3 cellular contexts compared by ENCODE assay signal in the genomic region with DNA sequence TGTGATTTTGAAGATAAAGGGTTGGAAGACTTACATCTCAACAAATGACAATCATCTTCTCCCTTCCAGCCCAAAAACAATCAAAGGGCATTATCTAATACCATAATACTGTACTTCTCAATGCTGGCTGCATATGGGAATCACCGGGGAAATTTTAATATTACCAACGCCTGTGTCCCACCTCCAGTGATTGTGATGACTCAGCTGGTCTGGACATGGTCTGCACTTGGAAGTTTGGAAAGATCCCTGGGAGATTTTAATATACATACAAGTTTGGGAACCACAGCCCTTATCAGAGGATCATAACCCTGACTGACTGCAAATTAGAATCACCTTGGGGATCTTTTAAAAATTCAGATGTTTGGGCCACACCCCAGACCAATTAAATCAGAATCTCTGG.
TF ChIP-seq lines count a peak whose summit lies in the region.

No MANE protein-coding gene starts in this region.

TF ChIP-seq in HepG2, 621 proteins besides CTCF, POLR2A, EP300 and RAD21:
- TF ChIP-seq MAFK (conservative IDR thresholded peaks at IDR 0.05 in 1 of 2, IDR thresholded peaks at IDR 0.05 in 1 of 2; ENCODE audit: low read length in 2 of 2): peak; percentile 50 to 67
- no peak for TF ChIP-seq CENPT (CRISPR knock-in tag; IDR thresholded peaks at IDR 0.05; ENCODE audit: low read depth)
- 0 out of 2 replicates have a peak, but pooled peaks have one; percentile 45 for TF ChIP-seq MAFF (IDR thresholded peaks at IDR 0.05; ENCODE audit: low read depth, low read length)

TF ChIP-seq in IMR-90, 13 proteins besides CTCF, POLR2A, EP300 and RAD21:
- peak; percentile 72 for TF ChIP-seq MAFK (IDR thresholded peaks at IDR 0.05; ENCODE audit: low read depth, low read length)
- no peak for TF ChIP-seq MAZ (IDR thresholded peaks at IDR 0.05; ENCODE audit: borderline replicate concordance, low read depth, low read length)
- TF ChIP-seq SMC3 (IDR thresholded peaks at IDR 0.05; ENCODE audit: low read depth, low read length): no peak
- TF ChIP-seq FOS (IDR thresholded peaks at IDR 0.05; ENCODE audit: low read depth, low read length): no peak
- no peak for TF ChIP-seq CHD1 (IDR thresholded peaks at IDR 0.05; ENCODE audit: low read depth, low read length)
TF ChIP-seq in IMR-90: peak in this region for 1.

TF ChIP-seq in K562, 482 proteins besides CTCF, POLR2A, EP300 and RAD21:
- no peak for TF ChIP-seq NUFIP1 (IDR thresholded peaks at IDR 0.05; ENCODE audit: partially characterized antibody)
- TF ChIP-seq ZNF316 (IDR thresholded peaks at IDR 0.05): 0 out of 2 replicates have a peak, but pooled peaks have one; percentile 12
TF ChIP-seq in K562: peak in this region for 1.
